ENCODE assay signal across 31 cellular contexts in genomic region chr5:156124713-156125112, GRCh38.
"Had no signal": no experiment of that assay in that cellular context is flagged by ENCODE, and none has a peak within 500 bp of the region (broad histone marks: within the 10 kb centered on the region; RNA-seq: fewer than 3 reads in every experiment).

No MANE protein-coding gene starts in this region.

- H3K27ac Mint-ChIP-seq: immature natural killer cell; mesothelial cell of epicardium; naive B cell; natural killer cell; nephron progenitor cell; neural progenitor cell; stimulated activated memory B cell treated with anti-CD40 and anti-IgM and Interleukin-4, amounts not matched to agents 10 μg/mL and 1 μg/mL and 100 μg/mL, for 72 hours had no signal

- H3K4me1 ChIP-seq: left lung, lower lobe of right lung, neural progenitor cell, stomach, testis, thyroid gland, transverse colon, upper lobe of left lung, vagina had no signal

- H3K4me3 ChIP-seq: left lung, lower lobe of right lung, neural progenitor cell, stomach, testis, thyroid gland, transverse colon, upper lobe of left lung, vagina had no signal

- H3K9ac ChIP-seq: neural progenitor cell, parathyroid adenoma had no signal

- H3K36me3 Mint-ChIP-seq: immature natural killer cell; mesothelial cell of epicardium; naive B cell; natural killer cell; neural progenitor cell; stimulated activated memory B cell treated with anti-CD40 and anti-IgM and Interleukin-4, amounts not matched to agents 10 μg/mL and 1 μg/mL and 100 μg/mL, for 72 hours had no signal

- DNase-seq: hypothalamus; immature natural killer cell; kidney; left colon; left lung; lower lobe of right lung; mammary epithelial cell; mesendoderm; naive B cell; natural killer cell; nephron progenitor cell; occipital lobe; right cardiac atrium; small intestine; stimulated activated CD4-positive, alpha-beta T cell treated with anti-CD3 and anti-CD28 coated beads, Interleukin-1b, Interleukin-23, amount 100 ng/mL, for 48 hours; stimulated activated CD4-positive, alpha-beta T cell treated with anti-CD3 and anti-CD28 coated beads, Interleukin-2, amount 100 ng/mL, for 48 hours; stimulated activated CD4-positive, alpha-beta T cell treated with anti-CD3 and anti-CD28 coated beads, Interleukin-4, amount 100 ng/mL, for 4 hours; stimulated activated CD8-positive, alpha-beta memory T cell treated with anti-CD3 and anti-CD28 coated beads, Interleukin-4, amount 100 ng/mL, for 48 hours; stimulated activated naive CD8-positive, alpha-beta T cell treated with anti-CD3 and anti-CD28 coated beads, Interleukin-15, Interleukin-2, amounts not matched to agents 100 U/mL and 50 U/mL, for 24 hours; stomach; testis; thyroid gland; transverse colon; upper lobe of left lung had no signal

- H3K27me3 ChIP-seq: left lung, neural progenitor cell, neutrophil, stomach, testis, thyroid gland, transverse colon, upper lobe of left lung, vagina had no signal

- H3K9me3 Mint-ChIP-seq: mesothelial cell of epicardium, natural killer cell, nephron progenitor cell, neural progenitor cell had no signal

- H3K27me3 Mint-ChIP-seq: naive B cell had no signal

- ATAC-seq: left colon; left lung; lower lobe of right lung; natural killer cell; right cardiac atrium; sciatic nerve; stimulated activated memory B cell treated with anti-CD40 and anti-IgM and Interleukin-4, amounts not matched to agents 10 μg/mL and 1 μg/mL and 100 μg/mL, for 72 hours; stimulated activated naive CD8-positive, alpha-beta T cell treated with anti-CD3 and anti-CD28 coated beads, Interleukin-15, Interleukin-2, amounts not matched to agents 100 U/mL and 50 U/mL, for 24 hours had no signal

- H3K4me2 ChIP-seq: neural progenitor cell had no signal

- H2AFZ ChIP-seq: neural progenitor cell, parathyroid adenoma had no signal

- H3K4me1 Mint-ChIP-seq: naive B cell; nephron progenitor cell; neural progenitor cell; stimulated activated memory B cell treated with anti-CD40 and anti-IgM and Interleukin-4, amounts not matched to agents 10 μg/mL and 1 μg/mL and 100 μg/mL, for 72 hours had no signal

- H3K27ac ChIP-seq: left lung, lower lobe of right lung, neural progenitor cell, neutrophil, parathyroid adenoma, stomach, testis, thyroid gland, transverse colon, upper lobe of left lung, vagina had no signal

- H3K4me3 Mint-ChIP-seq: immature natural killer cell; mesothelial cell of epicardium; naive B cell; natural killer cell; nephron progenitor cell; neural progenitor cell; stimulated activated memory B cell treated with anti-CD40 and anti-IgM and Interleukin-4, amounts not matched to agents 10 μg/mL and 1 μg/mL and 100 μg/mL, for 72 hours had no signal

- H3K9me3 ChIP-seq: left lung, lower lobe of right lung, neutrophil, stomach, testis, thyroid gland, transverse colon, upper lobe of left lung, vagina had no signal

- H3K36me3 ChIP-seq: left lung, lower lobe of right lung, neural progenitor cell, neutrophil, stomach, thyroid gland, transverse colon, upper lobe of left lung, vagina had no signal
